ENCODE assay signal across 1 cellular context in genomic region chr2:43469094-43469493, GRCh38.
TF ChIP-seq lines count a peak whose summit lies in the region.

No MANE protein-coding gene starts in this region.

TF ChIP-seq in HepG2, 621 proteins besides CTCF, POLR2A, EP300 and RAD21 (continued from another document and continues in another):
- TF ChIP-seq REST (IDR thresholded peaks at IDR 0.05; ENCODE audit: borderline replicate concordance in 1 of 2, low read depth in 1 of 2, low read length in 2 of 2) (no peak), DRAP1 (CRISPR knock-in tag; IDR thresholded peaks at IDR 0.05) (no peak), PPARG (CRISPR knock-in tag; conservative IDR thresholded peaks at IDR 0.05) (0 out of 2 replicates have a peak, but pooled peaks have one; percentile 14), BHLHE40 (IDR thresholded peaks at IDR 0.05; ENCODE audit: low read length) (no peak), THAP8 (CRISPR knock-in tag; IDR thresholded peaks at IDR 0.05; ENCODE audit: borderline replicate concordance) (no peak), CREM (IDR thresholded peaks at IDR 0.05) (0 out of 2 replicates have a peak, but pooled peaks have one; percentile 36), CREM (CRISPR knock-in tag; IDR thresholded peaks at IDR 0.05) (no peak), MLLT10 (CRISPR knock-in tag; IDR thresholded peaks at IDR 0.05) (no peak), ZNF781 (CRISPR knock-in tag; IDR thresholded peaks at IDR 0.05; ENCODE audit: borderline replicate concordance, not compliant biosample characterization) (no peak), NONO (IDR thresholded peaks at IDR 0.05) (no peak), NONO (CRISPR knock-in tag; conservative IDR thresholded peaks at IDR 0.05) (no peak), HNF1A (IDR thresholded peaks at IDR 0.05; ENCODE audit: low read depth) (no peak), HNF1A (CRISPR knock-in tag; IDR thresholded peaks at IDR 0.05; ENCODE audit: borderline replicate concordance) (no peak), ZNF839 (CRISPR knock-in tag; IDR thresholded peaks at IDR 0.05; ENCODE audit: borderline replicate concordance) (no peak), ZMYM4 (CRISPR knock-in tag; IDR thresholded peaks at IDR 0.05) (no peak), ZNF234 (CRISPR knock-in tag; conservative IDR thresholded peaks at IDR 0.05) (no peak), AHDC1 (CRISPR knock-in tag; IDR thresholded peaks at IDR 0.05; ENCODE audit: borderline replicate concordance) (peak; percentile 45; the same call in 1 of the 2 replicates), MLXIP (CRISPR knock-in tag; IDR thresholded peaks at IDR 0.05; ENCODE audit: borderline replicate concordance) (no peak), NCOA5 (CRISPR knock-in tag; IDR thresholded peaks at IDR 0.05) (no peak), SOX5 (CRISPR knock-in tag; IDR thresholded peaks at IDR 0.05; ENCODE audit: borderline replicate concordance) (peak; percentile 95), ZNF138 (CRISPR knock-in tag; IDR thresholded peaks at IDR 0.05; ENCODE audit: low read depth) (no peak), ISL2 (CRISPR knock-in tag; IDR thresholded peaks at IDR 0.05) (peak; percentile 74), RARA (CRISPR knock-in tag; IDR thresholded peaks at IDR 0.05) (peak; percentile 55; the same call in 1 of the 2 replicates), KAT8 (CRISPR knock-in tag; IDR thresholded peaks at IDR 0.05) (no peak), ZNF230 (CRISPR knock-in tag; IDR thresholded peaks at IDR 0.05) (no peak), AGO2 (optimal IDR thresholded peaks at IDR 0.05; ENCODE audit: low read depth, low read length) (no peak), KLF12 (CRISPR knock-in tag; IDR thresholded peaks at IDR 0.05; ENCODE audit: borderline replicate concordance) (no peak), CSRNP2 (CRISPR knock-in tag; conservative IDR thresholded peaks at IDR 0.05; ENCODE audit: low read depth) (no peak), NR2F6 (IDR thresholded peaks at IDR 0.05) (peak; percentile 47; the same call in 1 of the 2 replicates), NR2F6 (CRISPR knock-in tag; IDR thresholded peaks at IDR 0.05) (peak; percentile 58; the same call in 1 of the 2 replicates), ZBTB10 (CRISPR knock-in tag; IDR thresholded peaks at IDR 0.05; ENCODE audit: borderline replicate concordance) (no peak), NFIC (IDR thresholded peaks at IDR 0.05; ENCODE audit: low read length) (peak; percentile 59; the same call in 1 of the 2 replicates), ZMAT5 (CRISPR knock-in tag; IDR thresholded peaks at IDR 0.05; ENCODE audit: borderline replicate concordance, low read depth) (no peak), ATF3 (CRISPR knock-in tag; IDR thresholded peaks at IDR 0.05) (no peak), SNAPC5 (CRISPR knock-in tag; IDR thresholded peaks at IDR 0.05; ENCODE audit: borderline replicate concordance) (no peak)
